In the genomic region with DNA sequence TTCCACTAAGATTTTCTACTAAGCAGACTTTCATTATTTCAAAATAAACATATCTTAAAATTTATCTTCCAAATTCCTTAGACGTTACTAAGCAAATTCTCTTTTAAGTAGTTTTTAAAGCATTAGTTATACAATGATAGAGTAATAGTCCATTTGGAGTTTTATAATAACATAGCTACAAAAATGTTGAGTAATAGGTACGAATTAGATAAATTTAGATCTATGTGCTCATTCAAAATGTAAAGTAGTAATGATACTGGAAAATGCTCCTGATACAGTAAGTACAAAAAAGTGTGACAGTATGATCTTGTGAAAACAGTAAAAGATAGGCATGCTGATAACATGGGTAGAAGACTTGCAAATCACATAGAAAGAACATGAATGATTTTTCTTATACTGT, we compare ENCODE assay signal across 16 cellular contexts. TPM values are rescaled to one million over a fixed set of nuclear protein-coding genes. Genes with fewer than 3 reads are reported as not detected.
DNase-seq lines count a peak whose midpoint lies in the region; ATAC-seq and TF ChIP-seq lines count a peak whose summit lies in the region.
"Had no signal": no experiment of that assay in that cellular context is flagged by ENCODE, and none has a peak within 500 bp of the region (broad histone marks: within the 10 kb centered on the region; RNA-seq: fewer than 3 reads in every experiment).

No MANE protein-coding gene starts in this region.

- H3K9me3 Mint-ChIP-seq in activated T-cell treated with anti-CD3 and anti-CD28 coated beads, Interleukin-2, amount 50 U/mL, for 72 hours: no peaks in the 10 kb centered on the region
- H3K9me3 Mint-ChIP-seq: activated B cell treated with CpG ODN at 0.5 μM for 24 hours had no signal

- H3K36me3 ChIP-seq in SU-DHL-6 (ENCODE audit: low read length) (peaks cover 66% of the 10 kb centered on the region), gastroesophageal sphincter (no peaks in the 10 kb centered on the region), smooth muscle cell (ENCODE audit: low read depth) (no peaks in the 10 kb centered on the region)

- H3K4me3 Mint-ChIP-seq in activated T-cell treated with anti-CD3 and anti-CD28 coated beads, Interleukin-2, amount 50 U/mL, for 72 hours: peak overlapping the region in 1 of 2 donors; percentile 81

- H3K9me3 ChIP-seq in SU-DHL-6 (ENCODE audit: insufficient read depth, low read length) (no peaks in the 10 kb centered on the region), gastroesophageal sphincter (no peaks in the 10 kb centered on the region), smooth muscle cell (replicated peaks; ENCODE audit: low read depth) (no peaks in the 10 kb centered on the region)

- 23 to 32% methylated on average over 2 of the region's 2 CpGs for WGBS in gastroesophageal sphincter (ENCODE audit: low coverage in 1 of 2), 2 donors
- 71% methylated on average over 2 of the region's 2 CpGs for WGBS in smooth muscle cell (ENCODE audit: low lambda C conversion rate)

- no peak for ATAC-seq in activated T-cell treated with anti-CD3 and anti-CD28 coated beads, Interleukin-2, amount 50 U/mL, for 72 hours (replicated peaks in 1 of 2)
- ATAC-seq in gastroesophageal sphincter: no peak
- ATAC-seq: left lobe of liver had no signal

- no peak for TF ChIP-seq CTCF in SU-DHL-6 (IDR thresholded peaks at IDR 0.05; ENCODE audit: insufficient read depth, low read length, poor library complexity, severe bottlenecking)
- no peak for TF ChIP-seq CTCF in gastroesophageal sphincter (IDR thresholded peaks at IDR 0.05)
- no peak for TF ChIP-seq CTCF in smooth muscle cell (IDR thresholded peaks at IDR 0.05; ENCODE audit: borderline replicate concordance, insufficient read depth, poor library complexity, severe bottlenecking)

- H3K9me2 ChIP-seq in SU-DHL-6 (replicated peaks; ENCODE audit: insufficient read depth, low read length): no peaks in the 10 kb centered on the region

- DNase-seq in activated T-cell treated with anti-CD3 and anti-CD28 coated beads, Interleukin-2, amount 50 U/mL, for 72 hours: no peak
- no peak for DNase-seq in activated T-cell treated with anti-CD3 and anti-CD28 coated beads, Interleukin-2, amount 50 U/mL, for 1 hour
- DNase-seq in smooth muscle cell (lab: John Stamatoyannopoulos, UW; ENCODE audit: unreplicated experiment): no peak
- no peak for DNase-seq in NCI-H2081 (lab: John Stamatoyannopoulos, UW)
- DNase-seq in C1 segment of cervical spinal cord (lab: John Stamatoyannopoulos, UW): no peak
- DNase-seq in NCI-H2171 (lab: John Stamatoyannopoulos, UW): no peak
- DNase-seq: activated B cell treated with CpG ODN at 0.5 μM for 24 hours; effector CD4-positive, alpha-beta T cell; Kasumi-1; NCI-H2029 treated with DMSO at 0.1 percent for 48 hours; nucleus accumbens; stimulated activated CD4-positive, alpha-beta T cell treated with anti-CD3 and anti-CD28 coated beads, Interleukin-15, amount 100 ng/mL, for 24 hours had no signal

- peak overlapping the region; percentile 54 for H3K27ac Mint-ChIP-seq in activated T-cell treated with anti-CD3 and anti-CD28 coated beads, Interleukin-2, amount 50 U/mL, for 72 hours
- H3K27ac Mint-ChIP-seq: activated B cell treated with CpG ODN at 0.5 μM for 24 hours had no signal

- H3K4me2 ChIP-seq in SU-DHL-6 (ENCODE audit: low read depth, low read length, poor library complexity, severe bottlenecking): peak overlapping the region; percentile 95
- H3K4me2 ChIP-seq in smooth muscle cell: peak overlapping the region; percentile 92

- H3K27me3 ChIP-seq in SU-DHL-6 (ENCODE audit: low read length) (no peaks in the 10 kb centered on the region), gastroesophageal sphincter (no peaks in the 10 kb centered on the region), smooth muscle cell (ENCODE audit: low read depth) (no peaks in the 10 kb centered on the region)

- H3K36me3 Mint-ChIP-seq in activated T-cell treated with anti-CD3 and anti-CD28 coated beads, Interleukin-2, amount 50 U/mL, for 72 hours (ENCODE audit: insufficient read depth in 2 of 2): peaks cover 13 to 19% of the 10 kb centered on the region in 2 donors

- H3K79me2 ChIP-seq in SU-DHL-6 (ENCODE audit: insufficient read depth, low read length): peaks cover 94% of the 10 kb centered on the region
- H3K79me2 ChIP-seq in smooth muscle cell (ENCODE audit: low read depth): peaks cover 86% of the 10 kb centered on the region

- H3K27ac ChIP-seq in SU-DHL-6 (ENCODE audit: low read depth, low read length) (peak overlapping the region; percentile 83; the same call in 1 of the 2 replicates), gastroesophageal sphincter (peak overlapping the region; percentile 5 to 91 (median 40)), smooth muscle cell (ENCODE audit: low read depth) (peak overlapping the region; percentile 1)
- H3K27ac ChIP-seq: SK-N-MC had no signal

- no peak for TF ChIP-seq EP300 in gastroesophageal sphincter (IDR thresholded peaks at IDR 0.05)

- peaks cover 74% of the 10 kb centered on the region for H4K20me1 ChIP-seq in SU-DHL-6 (ENCODE audit: low read depth, low read length)
- H4K20me1 ChIP-seq in smooth muscle cell (ENCODE audit: low read depth): peaks cover 83% of the 10 kb centered on the region

- H3K4me1 ChIP-seq in gastroesophageal sphincter (peaks cover 10 to 78% (median 19%) of the 10 kb centered on the region in 3 donors), smooth muscle cell (ENCODE audit: low read depth) (peaks cover 39% of the 10 kb centered on the region)

- H3K4me3 ChIP-seq in SU-DHL-6 (ENCODE audit: insufficient read depth, low read length, poor library complexity, severe bottlenecking) (peak overlapping the region; percentile 88), gastroesophageal sphincter (no peak overlapping the region), smooth muscle cell (peak overlapping the region; percentile 10)

- peak overlapping the region; percentile 93 for H3K9ac ChIP-seq in SU-DHL-6 (ENCODE audit: low read length)
- H3K9ac ChIP-seq in smooth muscle cell (ENCODE audit: low read depth): no peak overlapping the region

- H3K4me1 Mint-ChIP-seq in activated T-cell treated with anti-CD3 and anti-CD28 coated beads, Interleukin-2, amount 50 U/mL, for 72 hours (ENCODE audit: low read depth): peaks cover 45% of the 10 kb centered on the region

- H3F3A ChIP-seq in SU-DHL-6 (ENCODE audit: insufficient read depth) (peaks cover 32% of the 10 kb centered on the region), smooth muscle cell (ENCODE audit: low read depth) (no peaks in the 10 kb centered on the region)

- H2AFZ ChIP-seq in SU-DHL-6 (ENCODE audit: low read depth, low read length, severe bottlenecking) (no peak overlapping the region), smooth muscle cell (ENCODE audit: low read depth) (no peak overlapping the region)

- H3K27me3 Mint-ChIP-seq in activated T-cell treated with anti-CD3 and anti-CD28 coated beads, Interleukin-2, amount 50 U/mL, for 72 hours (ENCODE audit: low read depth): no peaks in the 10 kb centered on the region
- H3K27me3 Mint-ChIP-seq: activated B cell treated with CpG ODN at 0.5 μM for 24 hours had no signal

- TF ChIP-seq POLR2A in gastroesophageal sphincter (IDR thresholded peaks at IDR 0.05): no peak

RNA-seq across cellular contexts. Expression of a gene that starts 4.5 kb away (rescaled TPM):
- total RNA-seq in activated T-cell treated with anti-CD3 and anti-CD28 coated beads, Interleukin-2, amount 50 U/mL, for 72 hours: 100 to 1,000 TPM in 1 of 2 donors, 10 to 100 TPM in 1; 90.0 to 103 TPM
- total RNA-seq in gastroesophageal sphincter: 100 to 1,000 TPM in 1 of 4 donors, 10 to 100 TPM in 3; 27.0 to 142 (median 53.2) TPM
- total RNA-seq in smooth muscle cell: 107 and 109 TPM in 2 replicates
- 31.7 and 43.6 TPM in 2 replicates for polyA plus RNA-seq in smooth muscle cell

Comparison
In these comparisons a context has a peak if more than half of its experiments do, and no peak if none do; other contexts are left out.
1. H3K27ac ChIP-seq: peak in every context shown above with its lines; median percentile 83 in SU-DHL-6; 40 in gastroesophageal sphincter; 1 in smooth muscle cell.
2. H3K4me3 ChIP-seq: peak in SU-DHL-6 (single experiment) and smooth muscle cell (single experiment); none in gastroesophageal sphincter (0 of 2).